ENCODE assay signal across 17 cellular contexts in the genomic region with DNA sequence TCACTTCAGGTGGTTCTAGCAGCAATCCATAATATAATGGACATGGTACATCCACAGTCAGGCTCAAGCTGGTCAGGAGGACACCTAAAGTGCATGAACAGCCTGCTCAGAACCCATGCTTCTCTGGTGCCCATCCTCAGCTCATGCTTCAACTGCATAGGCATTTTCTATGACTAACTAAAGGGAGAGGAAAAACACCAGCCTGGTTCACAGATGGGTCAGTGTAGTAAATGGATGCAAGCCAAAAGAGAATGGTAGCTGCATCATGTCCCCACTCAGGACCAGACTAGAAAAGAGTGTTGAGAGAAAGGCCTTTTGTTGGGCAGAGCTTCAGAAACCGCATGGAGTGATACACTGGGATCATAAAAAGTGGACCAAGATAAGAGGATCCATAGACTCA.
"Had no signal": no experiment of that assay in that cellular context is flagged by ENCODE, and none has a peak within 500 bp of the region (broad histone marks: within the 10 kb centered on the region; RNA-seq: fewer than 3 reads in every experiment).

No MANE protein-coding gene starts in this region.

- H3K9me3 Mint-ChIP-seq: activated CD4-positive, alpha-beta T cell treated with anti-CD3 and anti-CD28 coated beads, Interleukin-2, amount 10 ng/mL, durations not matched to agents 7 days and 5 days; activated naive CD4-positive, alpha-beta T cell treated with anti-CD3 and anti-CD28 coated beads for 36 hours; activated naive CD8-positive, alpha-beta T cell treated with anti-CD3 and anti-CD28 coated beads, Interleukin-2, amount 50 U/mL, for 24 hours; dendritic cell treated with granulocyte-macrophage colony-stimulating factor and Interleukin-4, amounts not matched to agents 40 ng/mL and 50 ng/mL, for 4 days; T-helper 1 cell treated with Interleukin-12 subunit alpha and Interleukin-12 subunit beta and Interleukin-4 antibody, amounts not matched to agents 30 μg/mL and 1 μg/mL, for 36 hours had no signal

- ATAC-seq: activated naive CD8-positive, alpha-beta T cell treated with anti-CD3 and anti-CD28 coated beads, Interleukin-2, amount 50 U/mL, for 24 hours; activated T-cell treated with anti-CD3 and anti-CD28 coated beads, Interleukin-2, amount 50 U/mL, for 4 hours; left colon; lower lobe of right lung; natural killer cell treated with Interleukin-12 subunit alpha and Interleukin-12 subunit beta and Interleukin-15 and Interleukin-18, amount 100 ng/mL, for 72 hours; stimulated activated naive B cell treated with anti-CD40 and anti-IgM and Interleukin-4, amounts not matched to agents 10 μg/mL and 1 μg/mL and 100 μg/mL, for 72 hours had no signal

- H3K36me3 Mint-ChIP-seq: natural killer cell treated with Interleukin-12 subunit alpha and Interleukin-12 subunit beta and Interleukin-15 and Interleukin-18, amount 100 ng/mL, for 72 hours; stimulated activated naive B cell treated with anti-CD40 and anti-IgM and Interleukin-4, amounts not matched to agents 10 μg/mL and 1 μg/mL and 100 μg/mL, for 72 hours had no signal

- H3K4me3 ChIP-seq: ascending aorta, esophagus squamous epithelium, lower lobe of right lung, sigmoid colon, spleen, tibial artery had no signal

- H3K27ac Mint-ChIP-seq: activated CD4-positive, alpha-beta T cell treated with anti-CD3 and anti-CD28 coated beads, Interleukin-2, amount 10 ng/mL, durations not matched to agents 7 days and 5 days; activated naive CD4-positive, alpha-beta T cell treated with anti-CD3 and anti-CD28 coated beads for 36 hours; activated naive CD8-positive, alpha-beta T cell treated with anti-CD3 and anti-CD28 coated beads, Interleukin-2, amount 50 U/mL, for 24 hours; dendritic cell treated with granulocyte-macrophage colony-stimulating factor and Interleukin-4, amounts not matched to agents 40 ng/mL and 50 ng/mL, for 4 days; natural killer cell treated with Interleukin-12 subunit alpha and Interleukin-12 subunit beta and Interleukin-15 and Interleukin-18, amount 100 ng/mL, for 72 hours; stimulated activated naive B cell treated with anti-CD40 and anti-IgM and Interleukin-4, amounts not matched to agents 10 μg/mL and 1 μg/mL and 100 μg/mL, for 72 hours; T-helper 1 cell treated with Interleukin-12 subunit alpha and Interleukin-12 subunit beta and Interleukin-4 antibody, amounts not matched to agents 30 μg/mL and 1 μg/mL, for 36 hours had no signal

- H3K27me3 Mint-ChIP-seq: activated CD4-positive, alpha-beta T cell treated with anti-CD3 and anti-CD28 coated beads, Interleukin-2, amount 10 ng/mL, durations not matched to agents 7 days and 5 days; activated naive CD8-positive, alpha-beta T cell treated with anti-CD3 and anti-CD28 coated beads, Interleukin-2, amount 50 U/mL, for 24 hours; natural killer cell treated with Interleukin-12 subunit alpha and Interleukin-12 subunit beta and Interleukin-15 and Interleukin-18, amount 100 ng/mL, for 72 hours; stimulated activated naive B cell treated with anti-CD40 and anti-IgM and Interleukin-4, amounts not matched to agents 10 μg/mL and 1 μg/mL and 100 μg/mL, for 72 hours had no signal

- H3K9me3 ChIP-seq: ascending aorta, esophagus squamous epithelium, lower lobe of right lung, spleen, tibial artery had no signal

- H3K27me3 ChIP-seq: ascending aorta, esophagus squamous epithelium, sigmoid colon, spleen, tibial artery had no signal

- DNase-seq: activated CD4-positive, alpha-beta T cell treated with anti-CD3 and anti-CD28 coated beads, Interleukin-2, amount 10 ng/mL, durations not matched to agents 7 days and 5 days; activated CD8-positive, alpha-beta memory T cell treated with anti-CD3 and anti-CD28 coated beads, Interleukin-2, amount 50 U/mL, for 4 hours; activated naive CD4-positive, alpha-beta T cell treated with anti-CD3 and anti-CD28 coated beads for 36 hours; activated naive CD8-positive, alpha-beta T cell treated with anti-CD3 and anti-CD28 coated beads, Interleukin-2, amount 50 U/mL, for 24 hours; activated T-cell treated with anti-CD3 and anti-CD28 coated beads, Interleukin-2, amount 50 U/mL, for 4 hours; effector memory CD4-positive, alpha-beta T cell; esophagus squamous epithelium; left colon; lower lobe of right lung; sigmoid colon; spleen; stimulated activated naive B cell treated with anti-CD40 and anti-IgM and Interleukin-4, amounts not matched to agents 10 μg/mL and 1 μg/mL and 100 μg/mL, for 72 hours; tibial artery had no signal

- H3K4me1 Mint-ChIP-seq: activated CD4-positive, alpha-beta T cell treated with anti-CD3 and anti-CD28 coated beads, Interleukin-2, amount 10 ng/mL, durations not matched to agents 7 days and 5 days; activated naive CD8-positive, alpha-beta T cell treated with anti-CD3 and anti-CD28 coated beads, Interleukin-2, amount 50 U/mL, for 24 hours; stimulated activated naive B cell treated with anti-CD40 and anti-IgM and Interleukin-4, amounts not matched to agents 10 μg/mL and 1 μg/mL and 100 μg/mL, for 72 hours had no signal

- H3K4me3 Mint-ChIP-seq: activated CD4-positive, alpha-beta T cell treated with anti-CD3 and anti-CD28 coated beads, Interleukin-2, amount 10 ng/mL, durations not matched to agents 7 days and 5 days; activated naive CD4-positive, alpha-beta T cell treated with anti-CD3 and anti-CD28 coated beads for 36 hours; activated naive CD8-positive, alpha-beta T cell treated with anti-CD3 and anti-CD28 coated beads, Interleukin-2, amount 50 U/mL, for 24 hours; activated T-cell treated with anti-CD3 and anti-CD28 coated beads, Interleukin-2, amount 50 U/mL, for 4 hours; dendritic cell treated with granulocyte-macrophage colony-stimulating factor and Interleukin-4, amounts not matched to agents 40 ng/mL and 50 ng/mL, for 4 days; natural killer cell treated with Interleukin-12 subunit alpha and Interleukin-12 subunit beta and Interleukin-15 and Interleukin-18, amount 100 ng/mL, for 72 hours; stimulated activated naive B cell treated with anti-CD40 and anti-IgM and Interleukin-4, amounts not matched to agents 10 μg/mL and 1 μg/mL and 100 μg/mL, for 72 hours; T-helper 1 cell treated with Interleukin-12 subunit alpha and Interleukin-12 subunit beta and Interleukin-4 antibody, amounts not matched to agents 30 μg/mL and 1 μg/mL, for 36 hours had no signal

- H3K27ac ChIP-seq: ascending aorta, esophagus squamous epithelium, lower lobe of right lung, sigmoid colon, spleen, tibial artery had no signal

- H3K36me3 ChIP-seq: ascending aorta, esophagus squamous epithelium, lower lobe of right lung, sigmoid colon, spleen, tibial artery had no signal

- H3K4me1 ChIP-seq: ascending aorta, esophagus squamous epithelium, lower lobe of right lung, spleen, tibial artery had no signal
